ENCODE assay signal across 8 cellular contexts in the genomic region with DNA sequence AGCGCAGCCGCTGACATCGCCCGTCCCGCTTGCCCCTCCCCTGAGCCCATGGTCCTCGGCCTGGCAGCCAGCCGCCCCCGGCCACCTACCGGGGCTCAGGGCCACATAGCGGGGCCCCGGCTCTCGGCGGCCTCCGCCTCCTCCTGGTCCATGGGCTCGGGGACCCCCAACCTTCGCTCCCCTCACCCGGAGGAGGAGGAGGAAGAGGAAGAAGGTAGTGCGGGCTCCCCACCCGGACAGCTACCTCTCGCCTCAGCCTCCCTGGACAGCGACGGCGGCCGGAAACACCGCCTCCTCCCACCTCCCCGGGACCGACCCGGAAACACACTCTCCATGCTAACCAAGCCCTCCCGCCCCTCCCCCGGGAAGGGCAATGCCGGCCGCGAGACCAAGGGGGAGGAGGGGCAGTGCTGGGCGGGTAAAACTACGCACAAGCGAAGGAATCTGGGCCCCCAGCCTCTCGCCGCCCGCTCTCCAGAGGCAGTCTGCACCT. TPM values are rescaled to one million over a fixed set of nuclear protein-coding genes. Genes with fewer than 3 reads are reported as not detected.
DNase-seq lines count a peak whose midpoint lies in the region; ATAC-seq and TF ChIP-seq lines count a peak whose summit lies in the region.

A gene (minus strand): TSS at position 286 of the 493 bp plus-strand sequence. CDS start 2,912 bp downstream, outside the sequence.

- H3K27ac Mint-ChIP-seq in CD8-positive, alpha-beta T cell = peak within 1 kb of the TSS; percentile 97
- H3K27ac Mint-ChIP-seq in activated T-helper 2 cell treated with anti-CD3 and anti-CD28 coated beads, Interferon-gamma antibody, Interleukin-2, Interleukin-4, amounts not matched to agents 10 μg/mL and 5 μg/mL and 100 μg/mL, durations not matched to agents 14 hours and 24 hours and 36 hours = peak within 1 kb of the TSS; percentile 96

- peak within 1 kb of the TSS; percentile 97 for H3K4me3 Mint-ChIP-seq in CD8-positive, alpha-beta T cell
- H3K4me3 Mint-ChIP-seq in activated T-helper 2 cell treated with anti-CD3 and anti-CD28 coated beads, Interferon-gamma antibody, Interleukin-2, Interleukin-4, amounts not matched to agents 10 μg/mL and 5 μg/mL and 100 μg/mL, durations not matched to agents 14 hours and 24 hours and 36 hours (ENCODE audit: low read depth) = peak within 1 kb of the TSS; percentile 96

- H3K27me3 Mint-ChIP-seq in CD8-positive, alpha-beta T cell (ENCODE audit: low read depth) = no peaks in the 10 kb centered on the region
- no peaks in the 10 kb centered on the region for H3K27me3 Mint-ChIP-seq in activated T-helper 2 cell treated with anti-CD3 and anti-CD28 coated beads, Interferon-gamma antibody, Interleukin-2, Interleukin-4, amounts not matched to agents 10 μg/mL and 5 μg/mL and 100 μg/mL, durations not matched to agents 14 hours and 24 hours and 36 hours (ENCODE audit: low read depth)

- H3K4me1 Mint-ChIP-seq in CD8-positive, alpha-beta T cell (ENCODE audit: low read depth) = peaks cover 64% of the 10 kb centered on the region
- peaks cover 40% of the 10 kb centered on the region for H3K4me1 Mint-ChIP-seq in activated T-helper 2 cell treated with anti-CD3 and anti-CD28 coated beads, Interferon-gamma antibody, Interleukin-2, Interleukin-4, amounts not matched to agents 10 μg/mL and 5 μg/mL and 100 μg/mL, durations not matched to agents 14 hours and 24 hours and 36 hours (ENCODE audit: low read depth)

- TF ChIP-seq CTCF in CD8-positive, alpha-beta T cell (IDR thresholded peaks at IDR 0.05) = no peak

- peaks cover 25% of the 10 kb centered on the region for H3K4me1 ChIP-seq in CD8-positive, alpha-beta T cell (ENCODE audit: insufficient read depth, low read length)

- peaks cover 10% of the 10 kb centered on the region for H3K36me3 ChIP-seq in CD8-positive, alpha-beta T cell (ENCODE audit: insufficient read depth, low read length)

- H3K27me3 ChIP-seq in CD8-positive, alpha-beta T cell (ENCODE audit: insufficient read depth, low read length) = no peaks in the 10 kb centered on the region

- H3K9me3 Mint-ChIP-seq in CD8-positive, alpha-beta T cell = no peaks in the 10 kb centered on the region
- no peaks in the 10 kb centered on the region for H3K9me3 Mint-ChIP-seq in activated T-helper 2 cell treated with anti-CD3 and anti-CD28 coated beads, Interferon-gamma antibody, Interleukin-2, Interleukin-4, amounts not matched to agents 10 μg/mL and 5 μg/mL and 100 μg/mL, durations not matched to agents 14 hours and 24 hours and 36 hours

- peak; percentile 59 for ATAC-seq in CD8-positive, alpha-beta T cell
- ATAC-seq in GM18858 (IDR thresholded peaks at IDR 0.05; ENCODE audit: unreplicated experiment) (peak; percentile 54), HG03025 (IDR thresholded peaks at IDR 0.05; ENCODE audit: low FRiP score, unreplicated experiment) (peak; percentile 63)

- H3K36me3 Mint-ChIP-seq in CD8-positive, alpha-beta T cell = peaks cover 33% of the 10 kb centered on the region
- peaks cover 23% of the 10 kb centered on the region for H3K36me3 Mint-ChIP-seq in activated T-helper 2 cell treated with anti-CD3 and anti-CD28 coated beads, Interferon-gamma antibody, Interleukin-2, Interleukin-4, amounts not matched to agents 10 μg/mL and 5 μg/mL and 100 μg/mL, durations not matched to agents 14 hours and 24 hours and 36 hours (ENCODE audit: low read depth)

- H3K27ac ChIP-seq in CD8-positive, alpha-beta T cell (ENCODE audit: low read depth, low read length) = peak within 1 kb of the TSS; percentile 63

- no peaks in the 10 kb centered on the region for H3K9me3 ChIP-seq in CD8-positive, alpha-beta T cell (ENCODE audit: low read length)

- intact Hi-C loops in CD8-positive, alpha-beta T cell (cut with DNase I, micrococcal nuclease) = loop anchor here (1.0 to 10.0 kb wide), 15 partner anchors 18 to 830 kb away; a partner anchor contains a TSS
- intact Hi-C loops in activated T-helper 2 cell treated with anti-CD3 and anti-CD28 coated beads, Interferon-gamma antibody, Interleukin-2, Interleukin-4, amounts not matched to agents 10 μg/mL and 5 μg/mL and 100 μg/mL, durations not matched to agents 14 hours and 24 hours and 36 hours (cut with micrococcal nuclease) = loop anchor here (1.0 to 2.0 kb wide), 3 partner anchors 18 to 364 kb away; a partner anchor contains a TSS
- intact Hi-C loops in head of caudate nucleus (cut with DNase I) = loop anchor here (5.0 kb wide), 1 partner anchor 365 kb away; a partner anchor contains a TSS

- CTCF ChIA-PET in CD8-positive, alpha-beta T cell (lab: Charles Lee) = interaction anchor here (1.1 to 8.1 kb wide), 5 partner anchors 8 to 117 kb away, joined by 3 to 80 read pairs (median 12); no protein-coding TSS in a partner anchor

- peak in 1 of 7 experiments; percentile 29 for DNase-seq in CD8-positive, alpha-beta T cell
- peak; percentile 83 for DNase-seq in NCI-H2196 treated with DMSO at 0.1 percent for 48 hours (lab: John Stamatoyannopoulos, UW; ENCODE audit: unreplicated experiment)
- peak; percentile 28 for DNase-seq in activated T-helper 2 cell treated with anti-CD3 and anti-CD28 coated beads, Interferon-gamma antibody, Interleukin-2, Interleukin-4, amounts not matched to agents 10 μg/mL and 5 μg/mL and 100 μg/mL, durations not matched to agents 14 hours and 24 hours and 36 hours (ENCODE audit: low spot score)
- peak; percentile 80 to 96 (median 92) for DNase-seq in head of caudate nucleus
- peak in 52 of 56 donors; percentile 82 to 100 (median 95) for DNase-seq in nucleus accumbens (lab: John Stamatoyannopoulos, UW)
- no peak for DNase-seq in NCI-H1694 treated with DMSO at 0.1 percent for 48 hours (lab: John Stamatoyannopoulos, UW)

- POLR2A ChIA-PET in CD8-positive, alpha-beta T cell (lab: Charles Lee) = interaction anchor here (0.9 to 2.2 kb wide), 13 partner anchors 8 to 183 kb away, joined by 3 to 13 read pairs (median 4); a partner anchor contains a TSS

- peak within 1 kb of the TSS; percentile 83 for H3K4me3 ChIP-seq in CD8-positive, alpha-beta T cell (ENCODE audit: low read depth, low read length)

RNA-seq across cellular contexts. Expression of the gene that starts here (rescaled TPM):
- total RNA-seq in CD8-positive, alpha-beta T cell = 10 to 100 TPM; 37.0 to 39.8 TPM
- 40.9 and 46.5 TPM in 2 replicates for total RNA-seq in activated T-helper 2 cell treated with anti-CD3 and anti-CD28 coated beads, Interferon-gamma antibody, Interleukin-2, Interleukin-4, amounts not matched to agents 10 μg/mL and 5 μg/mL and 100 μg/mL, durations not matched to agents 14 hours and 24 hours and 36 hours
